ENCODE assay signal across 17 cellular contexts in genomic region chr5:66180282-66180955, GRCh38.
"Had no signal": no experiment of that assay in that cellular context is flagged by ENCODE, and none has a peak within 500 bp of the region (broad histone marks: within the 10 kb centered on the region; RNA-seq: fewer than 3 reads in every experiment).

No MANE protein-coding gene starts in this region.

- H3K9me3 ChIP-seq: ascending aorta, colonic mucosa, heart right ventricle, stomach had no signal

- H3K36me3 ChIP-seq: colonic mucosa had no signal

- ATAC-seq: esophagus mucosa, heart right ventricle had no signal

- H3K4me3 Mint-ChIP-seq: activated naive CD8-positive, alpha-beta T cell treated with anti-CD3 and anti-CD28 coated beads, Interleukin-2, amount 10 ng/mL, durations not matched to agents 7 days and 5 days; activated T-cell treated with anti-CD3 and anti-CD28 coated beads, Interleukin-2, amount 50 U/mL, for 72 hours; central memory CD8-positive, alpha-beta T cell; memory B cell; neural crest cell had no signal

- H3K27ac Mint-ChIP-seq: activated naive CD8-positive, alpha-beta T cell treated with anti-CD3 and anti-CD28 coated beads, Interleukin-2, amount 10 ng/mL, durations not matched to agents 7 days and 5 days; activated T-cell treated with anti-CD3 and anti-CD28 coated beads, Interleukin-2, amount 50 U/mL, for 72 hours; memory B cell; progenitor cell of endocrine pancreas had no signal

- H3K4me1 Mint-ChIP-seq: activated naive CD8-positive, alpha-beta T cell treated with anti-CD3 and anti-CD28 coated beads, Interleukin-2, amount 10 ng/mL, durations not matched to agents 7 days and 5 days; central memory CD8-positive, alpha-beta T cell; memory B cell; neural crest cell had no signal

- H3K27ac ChIP-seq: ascending aorta, colonic mucosa, heart right ventricle, stomach, WERI-Rb-1 had no signal

- H3K4me3 ChIP-seq: ascending aorta, colonic mucosa, heart right ventricle, stomach had no signal

- H3K27me3 Mint-ChIP-seq: activated naive CD8-positive, alpha-beta T cell treated with anti-CD3 and anti-CD28 coated beads, Interleukin-2, amount 10 ng/mL, durations not matched to agents 7 days and 5 days; central memory CD8-positive, alpha-beta T cell; memory B cell; progenitor cell of endocrine pancreas had no signal

- DNase-seq: activated CD4-positive, alpha-beta T cell treated with anti-CD3 and anti-CD28 coated beads for 4 hours; activated CD8-positive, alpha-beta memory T cell treated with anti-CD3 and anti-CD28 coated beads, Interleukin-2, amount 50 U/mL, for 4 hours; activated gamma-delta T cell; activated naive CD8-positive, alpha-beta T cell treated with anti-CD3 and anti-CD28 coated beads, Interleukin-2, amount 10 ng/mL, durations not matched to agents 7 days and 5 days; activated T-cell treated with anti-CD3 and anti-CD28 coated beads, Interleukin-2, amount 50 U/mL, for 72 hours; colonic mucosa; heart right ventricle; kidney glomerular epithelial cell; stimulated activated CD4-positive, alpha-beta T cell treated with anti-CD3 and anti-CD28 coated beads, Interleukin-2, amount 100 ng/mL, for 24 hours; stomach; WERI-Rb-1 had no signal

- H3K27me3 ChIP-seq: ascending aorta, colonic mucosa, heart right ventricle, stomach had no signal

- H3K9me3 Mint-ChIP-seq: activated naive CD8-positive, alpha-beta T cell treated with anti-CD3 and anti-CD28 coated beads, Interleukin-2, amount 10 ng/mL, durations not matched to agents 7 days and 5 days; activated T-cell treated with anti-CD3 and anti-CD28 coated beads, Interleukin-2, amount 50 U/mL, for 72 hours; central memory CD8-positive, alpha-beta T cell; memory B cell; neural crest cell had no signal
